1 cellular context compared by ENCODE assay signal in genomic region chr11:75465701-75466531, GRCh38.
TF ChIP-seq lines count a peak whose summit lies in the region.

No MANE protein-coding gene starts in this region.

TF ChIP-seq in HEK293, 187 proteins besides CTCF, POLR2A, EP300 and RAD21 (continued from another document):
- TF ChIP-seq ZBTB8A (tag by site-specific recombination; IDR thresholded peaks at IDR 0.05) (no peak), ZNF701 (tag by site-specific recombination; IDR thresholded peaks at IDR 0.05) (no peak), ZNF610 (tag by site-specific recombination; IDR thresholded peaks at IDR 0.05; ENCODE audit: borderline replicate concordance) (no peak)
